In genomic region chr3:63795438-63795837, GRCh38 we compare ENCODE assay signal across 28 cellular contexts. TPM values are rescaled to one million over a fixed set of nuclear protein-coding genes. Genes with fewer than 3 reads are reported as not detected.
DNase-seq lines count a peak whose midpoint lies in the region; ATAC-seq, FAIRE-seq and TF ChIP-seq lines count a peak whose summit lies in the region.
"Had no signal": no experiment of that assay in that cellular context is flagged by ENCODE, and none has a peak within 500 bp of the region (broad histone marks: within the 10 kb centered on the region; RNA-seq: fewer than 3 reads in every experiment).

No MANE protein-coding gene starts in this region.

- H3K9me1 ChIP-seq in keratinocyte (ENCODE audit: control insufficient read depth, extremely low read depth, insufficient read depth, low read length) = no peaks in the 10 kb centered on the region

- ATAC-seq in A549 (no peak), GM23338 (no peak)
- ATAC-seq: HCT116 had no signal

- H3K4me2 ChIP-seq in A549 (peak overlapping the region; percentile 33; the same call in 1 of the 3 replicates), GM23338 (no peak overlapping the region), keratinocyte (ENCODE audit: control insufficient read depth, extremely low read depth, insufficient read depth, low read depth, low read length) (peak overlapping the region; percentile 28)
- H3K4me2 ChIP-seq: BLaER1 had no signal

- no peak for TF ChIP-seq RAD21 in A549 (conservative IDR thresholded peaks at IDR 0.05 in 1 of 2, IDR thresholded peaks at IDR 0.05 in 1 of 2)

- TF ChIP-seq CTCF in A549 (IDR thresholded peaks at IDR 0.05) (no peak), GM23338 (conservative IDR thresholded peaks at IDR 0.05; ENCODE audit: low read depth in 2 of 2) (no peak), bronchial epithelial cell (IDR thresholded peaks at IDR 0.05; ENCODE audit: insufficient read depth, low read length, severe bottlenecking) (no peak), keratinocyte (optimal IDR thresholded peaks at IDR 0.05 in 1 of 3, IDR thresholded peaks at IDR 0.05 in 1 of 3, conservative IDR thresholded peaks at IDR 0.05 in 1 of 3; ENCODE audit: extremely low read depth in 1 of 3, insufficient read depth in 2 of 3, low read length in 3 of 3) (no peak)

- DNase-seq in A549 (ENCODE audit: low read depth in 1 of 2, low spot score in 1 of 2) = no peak
- no peak for DNase-seq in GM23338 (ENCODE audit: low spot score)
- peak; percentile 11 for DNase-seq in bronchial epithelial cell (ENCODE audit: low read depth)
- DNase-seq in keratinocyte (ENCODE audit: low read depth, low spot score) = no peak
- no peak for DNase-seq in GM12891 (ENCODE audit: insufficient read length, low spot score)
- no peak for DNase-seq in amygdala (lab: John Stamatoyannopoulos, UW)
- no peak for DNase-seq in G401 (ENCODE audit: low spot score)
- DNase-seq in HPDE6-E6E7 (ENCODE audit: extremely low spot score) = no peak
- DNase-seq: Caco-2; CD4-positive, alpha-beta memory T cell; DMS 273 treated with DMSO at 0.1 percent for 48 hours; DMS79 treated with DMSO at 0.1 percent for 48 hours; GOT3; Kasumi-1; MM.1S; NCI-H1048; NCI-H1417 treated with DMSO at 0.1 percent for 48 hours; NCI-H1930; NCI-H226; NCI-H510A treated with DMSO at 0.1 percent for 48 hours; NCI-H774; NK-92 treated with Interleukin-12 subunit alpha and Interleukin-12 subunit beta, amount 100 ng/mL, for 24 hours had no signal

- TF ChIP-seq EP300 in A549 (IDR thresholded peaks at IDR 0.05) = no peak

- H3K4me3 ChIP-seq in A549 (no peak overlapping the region), GM23338 (no peak overlapping the region), bronchial epithelial cell (ENCODE audit: low read depth, low read length) (no peak overlapping the region), keratinocyte (ENCODE audit: control insufficient read depth in 2 of 3, extremely low read depth in 1 of 3, insufficient read depth in 2 of 3, low read depth in 1 of 3, low read length in 3 of 3) (no peak overlapping the region)
- H3K4me3 ChIP-seq: BLaER1 had no signal

- CTCF ChIA-PET in A549 (lab: Yijun Ruan, JAX) = interaction anchor here (0.6 kb wide), 1 partner anchor 54 kb away, joined by 3 read pairs; no protein-coding TSS in a partner anchor

- POLR2A ChIA-PET in A549 (lab: Yijun Ruan, JAX) = no interaction called here

- H3K27ac Mint-ChIP-seq in GM23338 = no peak overlapping the region
- H3K27ac Mint-ChIP-seq: CD4-positive, alpha-beta memory T cell had no signal

- H3K9me2 ChIP-seq in GM23338 (ENCODE audit: insufficient read depth) = peaks cover 2% of the 10 kb centered on the region; the same call in 1 of the 2 replicates

- H3K27me3 ChIP-seq in GM23338 (ENCODE audit: insufficient read depth) (no peaks in the 10 kb centered on the region), bronchial epithelial cell (ENCODE audit: control insufficient read depth, insufficient read depth, low read length) (no peaks in the 10 kb centered on the region), keratinocyte (ENCODE audit: control insufficient read depth, extremely low read depth, insufficient read depth, low read length) (no peaks in the 10 kb centered on the region)
- H3K27me3 ChIP-seq: BLaER1 had no signal

- H3K4me1 ChIP-seq in A549 (no peaks in the 10 kb centered on the region), GM23338 (ENCODE audit: insufficient read depth) (peaks cover 3% of the 10 kb centered on the region; the same call in 1 of the 2 replicates), keratinocyte (ENCODE audit: control insufficient read depth, extremely low read depth, insufficient read depth, low read length) (peaks cover 3% of the 10 kb centered on the region)
- H3K4me1 ChIP-seq: BLaER1 had no signal

- H3K4me1 Mint-ChIP-seq in GM23338 = peaks cover 5% of the 10 kb centered on the region
- H3K4me1 Mint-ChIP-seq: CD4-positive, alpha-beta memory T cell had no signal

- FAIRE-seq in A549 (lab: Jason Lieb, UNC) = no peak
- peak; percentile 89 for FAIRE-seq in bronchial epithelial cell (lab: Jason Lieb, UNC)
- FAIRE-seq in keratinocyte (lab: Jason Lieb, UNC) = no peak
- FAIRE-seq in GM12891 (lab: Jason Lieb, UNC) = no peak
- FAIRE-seq: GM12892, RCC 7860 had no signal

- H3K36me3 ChIP-seq in GM23338 (ENCODE audit: insufficient read depth) (no peaks in the 10 kb centered on the region), bronchial epithelial cell (ENCODE audit: control insufficient read depth, insufficient read depth, low read length) (no peaks in the 10 kb centered on the region), keratinocyte (ENCODE audit: control insufficient read depth in 2 of 2, extremely low read depth in 1 of 2, insufficient read depth in 2 of 2, low read length in 2 of 2) (no peaks in the 10 kb centered on the region)
- H3K36me3 ChIP-seq: BLaER1 had no signal

- H3K9me3 ChIP-seq in A549 (no peaks in the 10 kb centered on the region), keratinocyte (ENCODE audit: control insufficient read depth, low read depth, low read length) (no peaks in the 10 kb centered on the region)
- H3K9me3 ChIP-seq: BLaER1, Caco-2 had no signal

- H3K79me2 ChIP-seq in GM23338 (replicated peaks; ENCODE audit: insufficient read depth) (no peaks in the 10 kb centered on the region), keratinocyte (ENCODE audit: control insufficient read depth, insufficient read depth, low read length) (no peaks in the 10 kb centered on the region)

- H3K27me3 Mint-ChIP-seq in GM23338 (ENCODE audit: insufficient read depth, low read depth, poor library complexity) = no peaks in the 10 kb centered on the region
- H3K27me3 Mint-ChIP-seq: CD4-positive, alpha-beta memory T cell had no signal

- H3K36me3 Mint-ChIP-seq in GM23338 (ENCODE audit: low read depth) = no peaks in the 10 kb centered on the region
- H3K36me3 Mint-ChIP-seq: CD4-positive, alpha-beta memory T cell had no signal

- H3K9me3 Mint-ChIP-seq in GM23338 = no peaks in the 10 kb centered on the region
- H3K9me3 Mint-ChIP-seq: CD4-positive, alpha-beta memory T cell had no signal

- 25% methylated on average over 6 of the region's 6 CpGs for WGBS in A549 (ENCODE audit: missing lambda C conversion rate)

- in situ Hi-C loops in G401 (cut with HindIII; ENCODE audit: low sequenced_read_pairs) = no loop called here

- no peak for TF ChIP-seq POLR2A in A549 (IDR thresholded peaks at IDR 0.05; ENCODE audit: low read length)
- TF ChIP-seq POLR2A in GM12891 (IDR thresholded peaks at IDR 0.05; ENCODE audit: low read depth, low read length) = no peak

- no peaks in the 10 kb centered on the region for H3F3A ChIP-seq in GM23338 (replicated peaks; ENCODE audit: low read depth)

- H4K20me1 ChIP-seq in GM23338 (replicated peaks; ENCODE audit: insufficient read depth) (no peaks in the 10 kb centered on the region), keratinocyte (ENCODE audit: control insufficient read depth, extremely low read depth, insufficient read depth, low read length) (no peaks in the 10 kb centered on the region)
- H4K20me1 ChIP-seq: BLaER1 had no signal

- no peak overlapping the region for H3K4me3 Mint-ChIP-seq in GM23338
- H3K4me3 Mint-ChIP-seq: CD4-positive, alpha-beta memory T cell had no signal

- dilution Hi-C loops in keratinocyte (cut with MboI; ENCODE audit: extremely low pct_ligation_motif_present, low sequenced_read_pairs) = no loop called here

- no peak overlapping the region for H3K9ac ChIP-seq in keratinocyte (ENCODE audit: control insufficient read depth, extremely low read depth, insufficient read depth, low read length)
- H3K9ac ChIP-seq: BLaER1 had no signal

- H2AFZ ChIP-seq in GM23338 (peak overlapping the region; percentile 64; the same call in 1 of the 2 replicates), keratinocyte (ENCODE audit: control insufficient read depth, low read length) (peak overlapping the region; percentile 44)

- H3K27ac ChIP-seq in A549 (no peak overlapping the region), GM23338 (ENCODE audit: low read depth) (no peak overlapping the region), keratinocyte (ENCODE audit: control insufficient read depth, insufficient read depth, low read length) (no peak overlapping the region)
- H3K27ac ChIP-seq: BLaER1 had no signal

TF ChIP-seq in A549, 52 proteins besides CTCF, POLR2A, EP300 and RAD21:
- TF ChIP-seq EHMT2 (IDR thresholded peaks at IDR 0.05; ENCODE audit: low read depth) = no peak
- no peak for TF ChIP-seq CHD2 (IDR thresholded peaks at IDR 0.05; ENCODE audit: low read length, partially characterized antibody)
- no peak for TF ChIP-seq FOSL2 (IDR thresholded peaks at IDR 0.05)
- no peak for TF ChIP-seq FOSL2 (CRISPR knock-in tag; IDR thresholded peaks at IDR 0.05)

TF ChIP-seq in GM12891, 5 proteins besides CTCF, POLR2A, EP300 and RAD21:
- TF ChIP-seq PAX5 (IDR thresholded peaks at IDR 0.05; ENCODE audit: insufficient read depth, low read length, severe bottlenecking) (no peak), SPI1 (IDR thresholded peaks at IDR 0.05; ENCODE audit: low read depth, low read length) (no peak), POLR2AphosphoS5 (IDR thresholded peaks at IDR 0.05; ENCODE audit: low read depth, low read length) (no peak), POU2F2 (IDR thresholded peaks at IDR 0.05; ENCODE audit: low read depth, low read length) (no peak), TAF1 (IDR thresholded peaks at IDR 0.05; ENCODE audit: low read depth, low read length) (no peak)

RNA-seq across cellular contexts. Expression of gene C3orf49, which starts 23.7 kb away (rescaled TPM):
- not detected in 2 replicates for polyA plus RNA-seq in A549 (2011; rRNA removed)
- polyA plus RNA-seq in A549 (2012; cell fraction: cytosol; rRNA removed) = not detected in 2 replicates
- polyA plus RNA-seq in A549 (2012; cell fraction: nucleus; rRNA removed) = not detected in 2 replicates
- polyA plus RNA-seq in A549 (2017; fragmentation: RNase III; extraction: RNeasy Plus Mini Kit Qiagen cat#74134 plus additional on column Dnase treatment) = not detected in 3 replicates
- polyA minus RNA-seq in A549 (2011; rRNA and poly(A)+ RNA removed) = not detected in 2 replicates
- not detected in 2 replicates for total RNA-seq in GM23338 (2014; rRNA removed; shearing (Covaris generic))
- 0.23 TPM in 1 of 2 replicates, not detected in the other for polyA plus RNA-seq in GM23338 (2016; fragmentation: Nextera tagmentation; extraction: Ambion mirVana)
- total RNA-seq in bronchial epithelial cell = not detected in 2 replicates
- polyA plus RNA-seq in keratinocyte = not detected in 3 replicates
- polyA plus RNA-seq in keratinocyte (2011; ENCODE audit: low read depth) = not detected
- polyA plus RNA-seq in keratinocyte (2011; cell fraction: cytosol; rRNA removed) = not detected in 2 replicates
- not detected in 2 replicates for polyA plus RNA-seq in keratinocyte (2011; cell fraction: nucleus; rRNA removed)
- not detected in 2 replicates for polyA plus RNA-seq in keratinocyte (2012; ENCODE audit: low replicate concordance)
- not detected in 3 replicates for polyA minus RNA-seq in keratinocyte
- not detected for polyA minus RNA-seq in keratinocyte (2011; cell fraction: cytosol; rRNA and poly(A)+ RNA removed)
- polyA minus RNA-seq in keratinocyte (2011; cell fraction: nucleus; rRNA and poly(A)+ RNA removed) = not detected in 2 replicates
- polyA plus RNA-seq in GM12891 (2012; ENCODE audit: low read depth, missing spikeins) = not detected
- not detected in 2 replicates for total RNA-seq in G401 (2014; rRNA removed; shearing (Covaris generic))
- total RNA-seq: A673; Caco-2; CD4-positive, alpha-beta memory T cell; SK-MEL-5 had no signal
- polyA plus RNA-seq: CD4-positive, alpha-beta memory T cell had no signal
